Comparison of ENCODE assay signal across 17 cellular contexts in genomic region chr17:51221322-51221721, GRCh38. TPM values are rescaled to one million over a fixed set of nuclear protein-coding genes. Genes with fewer than 3 reads are reported as not detected.
DNase-seq lines count a peak whose midpoint lies in the region; ATAC-seq and TF ChIP-seq lines count a peak whose summit lies in the region.
"Had no signal": no experiment of that assay in that cellular context is flagged by ENCODE, and none has a peak within 500 bp of the region (broad histone marks: within the 10 kb centered on the region; RNA-seq: fewer than 3 reads in every experiment).

No MANE protein-coding gene starts in this region.

- H3K9ac ChIP-seq in IMR-90 (ENCODE audit: low read depth, low read length), result no peak overlapping the region
- H3K9ac ChIP-seq: BLaER1 treated with 17β-estradiol and CSF1 and Interleukin-3, amounts not matched to agents 10 nM and 100 nM had no signal

- H3K79me1 ChIP-seq in IMR-90 (ENCODE audit: low read depth in 1 of 2, low read length in 2 of 2), result peaks cover 4 to 20% of the 10 kb centered on the region in 2 experiments

- no peak overlapping the region for H2BK20ac ChIP-seq in IMR-90 (ENCODE audit: low read depth, low read length)

- no peak overlapping the region for H4K5ac ChIP-seq in IMR-90 (ENCODE audit: low read depth, low read length)

- no peaks in the 10 kb centered on the region for H3K9me1 ChIP-seq in IMR-90 (ENCODE audit: insufficient read depth, low read length)

- no peaks in the 10 kb centered on the region for H3K9me2 ChIP-seq in OCI-LY7 (ENCODE audit: insufficient read depth, low read length)

- no peak overlapping the region for H3K14ac ChIP-seq in IMR-90 (replicated peaks; ENCODE audit: low read depth, low read length)

- no peak for TF ChIP-seq RAD21 in IMR-90 (IDR thresholded peaks at IDR 0.05; ENCODE audit: low read length)

- no peak overlapping the region for H3K18ac ChIP-seq in IMR-90 (ENCODE audit: low read depth, low read length)

- no peak overlapping the region for H4K91ac ChIP-seq in IMR-90 (ENCODE audit: insufficient read depth, low read depth, low read length)

- no peaks in the 10 kb centered on the region for H3K4me1 ChIP-seq in IMR-90 (ENCODE audit: control insufficient read depth, insufficient read depth, low read length)
- H3K4me1 ChIP-seq in OCI-LY7 (ENCODE audit: insufficient read depth, low read length, poor library complexity, severe bottlenecking), result peaks cover 29% of the 10 kb centered on the region
- peaks cover 5% of the 10 kb centered on the region for H3K4me1 ChIP-seq in prostate gland (replicated peaks)
- H3K4me1 ChIP-seq: A549, Caco-2 had no signal

- H2AK5ac ChIP-seq in IMR-90 (ENCODE audit: low read depth, low read length), result no peak overlapping the region

- TF ChIP-seq POLR2A in IMR-90 (IDR thresholded peaks at IDR 0.05; ENCODE audit: low read depth, low read length) (no peak), prostate gland (IDR thresholded peaks at IDR 0.05) (no peak)

- peaks cover 23% of the 10 kb centered on the region; the same call in 1 of the 2 replicates for H3K79me2 ChIP-seq in OCI-LY7 (ENCODE audit: insufficient read depth, low read depth, low read length)

- H3K27ac ChIP-seq in IMR-90 (ENCODE audit: insufficient read depth, low read length), result no peak overlapping the region
- no peak overlapping the region for H3K27ac ChIP-seq in OCI-LY7 (ENCODE audit: low read depth, low read length, poor library complexity, severe bottlenecking)
- peak overlapping the region in 1 of 2 donors; percentile 1 for H3K27ac ChIP-seq in prostate gland
- H3K27ac ChIP-seq: 22Rv1; A549; BLaER1 treated with 17β-estradiol and CSF1 and Interleukin-3, amounts not matched to agents 10 nM and 100 nM; C4-2B had no signal

- DNase-seq in IMR-90, result no peak
- no peak for DNase-seq in OCI-LY7 (ENCODE audit: low spot score)
- no peak for DNase-seq in left lobe of liver (ENCODE audit: low spot score)
- DNase-seq in prostate gland (ENCODE audit: low spot score), result peak; percentile 30
- no peak for DNase-seq in nucleus accumbens (lab: John Stamatoyannopoulos, UW)
- DNase-seq: AML-193; Caco-2; Calu3; CD4-positive, alpha-beta T cell; CD8-positive, alpha-beta T cell; DMS79 treated with DMSO at 0.1 percent for 48 hours had no signal

- H4K20me1 ChIP-seq in IMR-90 (ENCODE audit: insufficient read depth, low read length), result no peaks in the 10 kb centered on the region
- peaks cover 6% of the 10 kb centered on the region; the same call in 1 of the 2 replicates for H4K20me1 ChIP-seq in OCI-LY7 (ENCODE audit: insufficient read depth, low read length)

- intact Hi-C loops in IMR-90 (cut with micrococcal nuclease) (no loop called here), OCI-LY7 (cut with micrococcal nuclease; ENCODE audit: unreplicated experiment) (no loop called here), prostate gland (cut with DNase I) (no loop called here)

- no peak overlapping the region for H3K4me3 ChIP-seq in IMR-90 (ENCODE audit: insufficient read depth, low read depth, low read length)
- H3K4me3 ChIP-seq in OCI-LY7 (ENCODE audit: low read depth, low read length, poor library complexity, severe bottlenecking), result no peak overlapping the region
- no peak overlapping the region for H3K4me3 ChIP-seq in prostate gland
- H3K4me3 ChIP-seq: A549; BLaER1 treated with 17β-estradiol and CSF1 and Interleukin-3, amounts not matched to agents 10 nM and 100 nM had no signal

- no peak for ATAC-seq in IMR-90 (ENCODE audit: low read depth)
- peak; percentile 43 for ATAC-seq in left lobe of liver
- ATAC-seq in GM18858 (IDR thresholded peaks at IDR 0.05; ENCODE audit: unreplicated experiment), result no peak
- no peak for ATAC-seq in HG02885 (IDR thresholded peaks at IDR 0.05; ENCODE audit: poor library complexity, unreplicated experiment)
- ATAC-seq: A549; CD8-positive, alpha-beta T cell had no signal

- H3K9me3 ChIP-seq in IMR-90 (ENCODE audit: control insufficient read depth, insufficient read depth, low read length) (no peaks in the 10 kb centered on the region), OCI-LY7 (ENCODE audit: low read length) (no peaks in the 10 kb centered on the region), prostate gland (no peaks in the 10 kb centered on the region)
- H3K9me3 ChIP-seq: A549; BLaER1 treated with 17β-estradiol and CSF1 and Interleukin-3, amounts not matched to agents 10 nM and 100 nM; Caco-2 had no signal

- no peak overlapping the region for H2BK5ac ChIP-seq in IMR-90 (ENCODE audit: low read depth, low read length, poor library complexity, severe bottlenecking)

- no peak overlapping the region for H2AK9ac ChIP-seq in IMR-90 (replicated peaks; ENCODE audit: low read depth, low read length, poor library complexity)

- H2BK120ac ChIP-seq in IMR-90 (ENCODE audit: low read depth, low read length), result no peak overlapping the region

- H2AFZ ChIP-seq in IMR-90 (replicated peaks; ENCODE audit: low read length, poor library complexity) (no peak overlapping the region), OCI-LY7 (ENCODE audit: low read length) (no peak overlapping the region)

- CTCF ChIA-PET in IMR-90 (lab: Yijun Ruan, JAX) (no interaction called here), OCI-LY7 (lab: Charles Lee; ENCODE audit: unreplicated experiment) (no interaction called here)

- WGBS in IMR-90 (ENCODE audit: extremely low coverage in 2 of 2, insufficient read length in 1 of 2), 2 experiments, result no CpG with 5 or more reads among the region's 4 CpGs
- WGBS in prostate gland, result 71% methylated on average over 4 of the region's 4 CpGs

- H3K27me3 ChIP-seq in IMR-90 (ENCODE audit: control insufficient read depth, insufficient read depth, low read length) (no peaks in the 10 kb centered on the region), prostate gland (replicated peaks; ENCODE audit: insufficient read depth) (no peaks in the 10 kb centered on the region)
- H3K27me3 ChIP-seq: BLaER1 treated with 17β-estradiol and CSF1 and Interleukin-3, amounts not matched to agents 10 nM and 100 nM had no signal

- TF ChIP-seq CTCF in IMR-90 (conservative IDR thresholded peaks at IDR 0.05; ENCODE audit: low read depth, low read length), result no peak
- TF ChIP-seq CTCF in OCI-LY7 (conservative IDR thresholded peaks at IDR 0.05; ENCODE audit: low read length), result no peak
- TF ChIP-seq CTCF in prostate gland (IDR thresholded peaks at IDR 0.05), result no peak

- no peak overlapping the region for H2BK15ac ChIP-seq in IMR-90 (ENCODE audit: low read depth, low read length)

- H3K56ac ChIP-seq in IMR-90 (ENCODE audit: extremely low read depth, insufficient read depth, low read length), result no peak overlapping the region

- BruUV-seq in IMR-90 (replicated peaks; lab: Mats Ljungman, UMichigan) (no TSS peak), OCI-LY7 (replicated peaks; lab: Mats Ljungman, UMichigan) (TSS peak; percentile 24)

- no peak overlapping the region for H3K23ac ChIP-seq in IMR-90 (ENCODE audit: low read depth, low read length)

- dilution Hi-C loops in IMR-90 (cut with HindIII; ENCODE audit: low sequenced_read_pairs, unreplicated experiment), result no loop called here

- H4K8ac ChIP-seq in IMR-90 (ENCODE audit: low read depth in 2 of 2, low read length in 2 of 2), result no peak overlapping the region

- in situ Hi-C loops in IMR-90 (cut with MboI; ENCODE audit: low sequenced_read_pairs), result no loop called here

- no peak overlapping the region for H3K4ac ChIP-seq in IMR-90 (ENCODE audit: low read depth, low read length)

- no peak overlapping the region for H3K4me2 ChIP-seq in IMR-90 (ENCODE audit: low read depth, low read length)
- no peak overlapping the region for H3K4me2 ChIP-seq in OCI-LY7 (ENCODE audit: low read length)
- H3K4me2 ChIP-seq: A549; BLaER1 treated with 17β-estradiol and CSF1 and Interleukin-3, amounts not matched to agents 10 nM and 100 nM had no signal

- peaks cover 25% of the 10 kb centered on the region for H3K36me3 ChIP-seq in IMR-90 (ENCODE audit: control insufficient read depth, insufficient read depth, low read length)
- peaks cover 79% of the 10 kb centered on the region for H3K36me3 ChIP-seq in OCI-LY7 (ENCODE audit: insufficient read depth, low read length)
- H3K36me3 ChIP-seq in prostate gland, result no peaks in the 10 kb centered on the region

- POLR2A ChIA-PET in IMR-90 (lab: Charles Lee; ENCODE audit: unreplicated experiment), result no interaction called here
- POLR2A ChIA-PET in OCI-LY7 (lab: Charles Lee), result interaction anchor here (1.0 kb wide), 1 partner anchor 36 kb away, joined by 3 read pairs; no protein-coding TSS in a partner anchor

TF ChIP-seq in IMR-90, 13 proteins besides CTCF, POLR2A, EP300 and RAD21:
- no peak for TF ChIP-seq MAFK (IDR thresholded peaks at IDR 0.05; ENCODE audit: low read depth, low read length)
- no peak for TF ChIP-seq BHLHE40 (IDR thresholded peaks at IDR 0.05; ENCODE audit: low read depth, low read length)
- no peak for TF ChIP-seq MAZ (IDR thresholded peaks at IDR 0.05; ENCODE audit: borderline replicate concordance, low read depth, low read length)
- no peak for TF ChIP-seq SMC3 (IDR thresholded peaks at IDR 0.05; ENCODE audit: low read depth, low read length)
- peak; percentile 51 for TF ChIP-seq CEBPB (IDR thresholded peaks at IDR 0.05; ENCODE audit: low read depth, low read length)
- no peak for TF ChIP-seq CHD1 (IDR thresholded peaks at IDR 0.05; ENCODE audit: low read depth, low read length)
- TF ChIP-seq MXI1 (IDR thresholded peaks at IDR 0.05; ENCODE audit: borderline replicate concordance, low read depth, low read length), result no peak
- TF ChIP-seq NFE2L2 (IDR thresholded peaks at IDR 0.05; ENCODE audit: low read depth, low read length), result no peak

RNA-seq across cellular contexts. Expression of gene MBTD1, which starts 38.5 kb away (rescaled TPM):
- 5.6 and 6.9 TPM in 2 replicates for total RNA-seq in IMR-90 (2012; rRNA removed)
- polyA plus RNA-seq in IMR-90 (2012; rRNA removed), result 2.5 and 3.2 TPM in 2 replicates
- polyA plus RNA-seq in IMR-90 (2012; cell fraction: cytosol; rRNA removed), result 0.37 and 0.71 TPM in 2 replicates
- 1.1 and 13.9 TPM in 2 replicates for polyA plus RNA-seq in IMR-90 (2012; cell fraction: nucleus; rRNA removed; ENCODE audit: low replicate concordance)
- total RNA-seq in OCI-LY7 (2014; rRNA removed; shearing (Covaris generic)), result 17.3 and 21.2 TPM in 2 replicates
- total RNA-seq in OCI-LY7 (2022), result 39.1 and 46.9 TPM in 2 replicates
- total RNA-seq in left lobe of liver, result 9.5 TPM
- 10 to 100 TPM; 19.6 to 25.1 TPM for total RNA-seq in prostate gland

RNA-seq across cellular contexts. Expression of gene UTP18, which starts 39.0 kb away (rescaled TPM):
- total RNA-seq in IMR-90 (2012; rRNA removed) (22.4 and 43.9 TPM in 2 replicates), OCI-LY7 (2022) (66.6 and 68.3 TPM in 2 replicates), left lobe of liver (10.0 TPM), prostate gland (10 to 100 TPM; 27.6 to 43.5 TPM)
- polyA plus RNA-seq in IMR-90 (2012; rRNA removed), result 15.5 and 17.7 TPM in 2 replicates
- 5.7 and 9.0 TPM in 2 replicates for polyA plus RNA-seq in IMR-90 (2012; cell fraction: cytosol; rRNA removed)
- 4.3 and 9.1 TPM in 2 replicates for polyA plus RNA-seq in IMR-90 (2012; cell fraction: nucleus; rRNA removed; ENCODE audit: low replicate concordance)
- 58.1 and 62.8 TPM in 2 replicates for total RNA-seq in OCI-LY7 (2014; rRNA removed; shearing (Covaris generic))

RNA-seq across cellular contexts. Expression of gene NME2, which starts 55.1 kb away (rescaled TPM):
- total RNA-seq in IMR-90 (2012; rRNA removed) (824 and 863 TPM in 2 replicates), OCI-LY7 (2022) (530 and 582 TPM in 2 replicates), left lobe of liver (178 TPM), prostate gland (100 to 1,000 TPM; 208 to 479 TPM)
- polyA plus RNA-seq in IMR-90 (2012; rRNA removed), result 912 and 1,059 TPM in 2 replicates
- polyA plus RNA-seq in IMR-90 (2012; cell fraction: cytosol; rRNA removed), result 1,086 and 1,531 TPM in 2 replicates
- polyA plus RNA-seq in IMR-90 (2012; cell fraction: nucleus; rRNA removed; ENCODE audit: low replicate concordance), result 335 and 521 TPM in 2 replicates
- 369 and 397 TPM in 2 replicates for total RNA-seq in OCI-LY7 (2014; rRNA removed; shearing (Covaris generic))
